ENCODE assay signal across 25 cellular contexts in the genomic region with DNA sequence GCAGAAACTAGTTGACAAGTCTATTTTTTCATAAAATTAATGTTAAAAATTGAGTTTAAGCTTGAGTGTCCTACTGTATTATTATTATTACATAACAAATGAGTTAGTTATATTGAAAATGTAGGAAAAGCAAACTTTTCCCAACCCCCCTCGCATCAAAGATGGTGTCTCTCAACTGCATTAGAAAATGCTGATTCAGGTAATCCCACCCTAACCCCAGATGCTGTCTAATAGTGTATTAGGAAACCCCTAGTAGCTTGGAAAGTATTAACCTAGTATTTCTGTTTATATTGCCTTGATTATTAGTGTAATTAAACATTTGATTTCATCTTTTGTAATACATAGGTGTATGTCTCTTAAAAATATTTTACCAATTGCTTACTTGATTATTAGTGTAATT.
A peak's percentile ranks its signal among the peaks of the same experiment; 100 is the strongest.
DNase-seq lines count a peak whose midpoint lies in the region; ATAC-seq, FAIRE-seq and TF ChIP-seq lines count a peak whose summit lies in the region.
"Had no signal": no experiment of that assay in that cellular context is flagged by ENCODE, and none has a peak within 500 bp of the region (broad histone marks: within the 10 kb centered on the region; RNA-seq: fewer than 3 reads in every experiment).

No MANE protein-coding gene starts in this region.

- H3K79me2 ChIP-seq in HepG2 (ENCODE audit: insufficient read depth, low read length) (no peaks in the 10 kb centered on the region), Karpas-422 (ENCODE audit: low read length) (no peaks in the 10 kb centered on the region), H1 (ENCODE audit: control insufficient read depth in 1 of 2, insufficient read depth in 2 of 2, low read length in 2 of 2) (no peaks in the 10 kb centered on the region)

- no peak overlapping the region for H2BK120ac ChIP-seq in H1 (replicated peaks; ENCODE audit: low read depth, low read length)

- TF ChIP-seq RAD21 in HepG2 (CRISPR knock-in tag; IDR thresholded peaks at IDR 0.05) (no peak), H1 (IDR thresholded peaks at IDR 0.05 in 1 of 2, conservative IDR thresholded peaks at IDR 0.05 in 1 of 2; ENCODE audit: low read depth in 2 of 2, low read length in 2 of 2) (no peak)

- TF ChIP-seq CTCF in HepG2 (CRISPR knock-in tag; IDR thresholded peaks at IDR 0.05): no peak
- TF ChIP-seq CTCF in right lobe of liver (IDR thresholded peaks at IDR 0.05): no peak
- no peak for TF ChIP-seq CTCF in H1 (IDR thresholded peaks at IDR 0.05; ENCODE audit: control extremely low read depth in 1 of 3, insufficient read depth in 1 of 3, low read depth in 1 of 3, low read length in 3 of 3)

- H3K27ac ChIP-seq in HepG2 (ENCODE audit: extremely low read length, insufficient read depth, low read length): no peak overlapping the region
- no peak overlapping the region for H3K27ac ChIP-seq in right lobe of liver
- peak overlapping the region; percentile 83; the same call in 1 of the 2 replicates for H3K27ac ChIP-seq in Karpas-422 (ENCODE audit: low read length)
- H3K27ac ChIP-seq in H1 (ENCODE audit: low read depth, low read length): no peak overlapping the region
- H3K27ac ChIP-seq: 22Rv1, BLaER1 had no signal

- TF ChIP-seq POLR2A in HepG2 (IDR thresholded peaks at IDR 0.05; ENCODE audit: insufficient read depth in 1 of 2, low read depth in 2 of 2, low read length in 2 of 2): no peak
- no peak for TF ChIP-seq POLR2A in right lobe of liver (IDR thresholded peaks at IDR 0.05)
- TF ChIP-seq POLR2A in H1 (IDR thresholded peaks at IDR 0.05; ENCODE audit: control extremely low read depth in 1 of 2, low read depth in 2 of 2, low read length in 2 of 2): no peak

- no peak overlapping the region for H4K5ac ChIP-seq in H1 (ENCODE audit: insufficient read length, low read depth, low read length)

- BruUV-seq in HepG2 (replicated peaks; lab: Mats Ljungman, UMichigan): no TSS peak

- TF ChIP-seq EP300 in HepG2 (IDR thresholded peaks at IDR 0.05; ENCODE audit: low read depth in 2 of 2, low read length in 2 of 2): no peak
- no peak for TF ChIP-seq EP300 in HepG2 (CRISPR knock-in tag; IDR thresholded peaks at IDR 0.05; ENCODE audit: borderline replicate concordance)
- TF ChIP-seq EP300 in H1 (IDR thresholded peaks at IDR 0.05; ENCODE audit: borderline replicate concordance in 1 of 2, low read depth in 2 of 2, low read length in 2 of 2): no peak

- no peak overlapping the region for H3K4me2 ChIP-seq in HepG2 (ENCODE audit: low read depth, low read length)
- peak overlapping the region; percentile 9 for H3K4me2 ChIP-seq in Karpas-422 (ENCODE audit: low read depth, low read length, poor library complexity, severe bottlenecking)
- H3K4me2 ChIP-seq in H1 (ENCODE audit: insufficient read depth in 1 of 2, low read depth in 2 of 2, low read length in 2 of 2): no peak overlapping the region
- H3K4me2 ChIP-seq: BLaER1 had no signal

- H3K79me1 ChIP-seq in H1 (ENCODE audit: low read depth, low read length): no peaks in the 10 kb centered on the region

- H3K4me1 ChIP-seq in HepG2 (ENCODE audit: insufficient read depth, low read length): no peaks in the 10 kb centered on the region
- H3K4me1 ChIP-seq in right lobe of liver: no peaks in the 10 kb centered on the region
- H3K4me1 ChIP-seq in Karpas-422 (ENCODE audit: low read length): peaks cover 22% of the 10 kb centered on the region
- no peaks in the 10 kb centered on the region for H3K4me1 ChIP-seq in H1 (replicated peaks in 1 of 4; ENCODE audit: control insufficient read depth in 3 of 4, insufficient read depth in 4 of 4, low read length in 3 of 4)
- H3K4me1 ChIP-seq: BE2C had no signal

- POLR2A ChIA-PET in HepG2 (lab: Yijun Ruan, JAX) (no interaction called here), H1 (lab: Charles Lee; ENCODE audit: partially characterized antibody) (no interaction called here)

- H3K23me2 ChIP-seq in H1 (ENCODE audit: low read depth, low read length): no peaks in the 10 kb centered on the region

- no peak overlapping the region for H2BK5ac ChIP-seq in H1 (ENCODE audit: low read depth, low read length)

- no peak for FAIRE-seq in HepG2 (lab: Jason Lieb, UNC)
- FAIRE-seq in H1 (lab: Jason Lieb, UNC): no peak
- FAIRE-seq: GM12878, GM12892, GM18507 had no signal

- H3K14ac ChIP-seq in H1 (ENCODE audit: insufficient read length): no peak overlapping the region

- in situ Hi-C loops in HepG2 (cut with HindIII; ENCODE audit: extremely low pct_ligation_motif_present, low pct_unique_long_range_greater_than_20kb): no loop called here

- H2BK12ac ChIP-seq in H1 (ENCODE audit: low read depth, low read length): no peak overlapping the region

- H3K23ac ChIP-seq in H1 (ENCODE audit: insufficient read length): no peak overlapping the region

- no peak overlapping the region for H4K91ac ChIP-seq in H1 (replicated peaks; ENCODE audit: insufficient read length, low read length)

- H3K9ac ChIP-seq in HepG2 (ENCODE audit: insufficient read depth, low read depth, low read length) (no peak overlapping the region), Karpas-422 (ENCODE audit: low read length) (no peak overlapping the region), H1 (replicated peaks in 1 of 4; ENCODE audit: extremely low read depth in 1 of 4, low read depth in 3 of 4, low read length in 3 of 4) (no peak overlapping the region)
- H3K9ac ChIP-seq: BLaER1 had no signal

- no peaks in the 10 kb centered on the region for H3K9me2 ChIP-seq in Karpas-422 (replicated peaks; ENCODE audit: insufficient read depth, low read length)

- H3K36me3 ChIP-seq in HepG2 (replicated peaks in 1 of 2; ENCODE audit: control insufficient read depth in 1 of 2, insufficient read depth in 2 of 2, low read length in 2 of 2): no peaks in the 10 kb centered on the region
- no peaks in the 10 kb centered on the region for H3K36me3 ChIP-seq in right lobe of liver
- H3K36me3 ChIP-seq in Karpas-422 (ENCODE audit: insufficient read depth, low read length): no peaks in the 10 kb centered on the region
- no peaks in the 10 kb centered on the region for H3K36me3 ChIP-seq in H1 (ENCODE audit: control insufficient read depth in 2 of 4, insufficient read depth in 4 of 4, low read length in 3 of 4)
- H3K36me3 ChIP-seq: BE2C, BLaER1 had no signal

- H3K18ac ChIP-seq in H1 (ENCODE audit: extremely low read depth, low read length): no peak overlapping the region

- H3K4ac ChIP-seq in H1 (replicated peaks; ENCODE audit: insufficient read length, low read depth, low read length): no peak overlapping the region

- no peak overlapping the region for H2AK5ac ChIP-seq in H1 (ENCODE audit: low read depth, low read length)

- no peaks in the 10 kb centered on the region for H4K20me1 ChIP-seq in HepG2 (ENCODE audit: insufficient read depth, low read length)
- no peaks in the 10 kb centered on the region for H4K20me1 ChIP-seq in Karpas-422 (ENCODE audit: insufficient read depth, low read depth, low read length)
- H4K20me1 ChIP-seq in H1 (replicated peaks in 1 of 2; ENCODE audit: control insufficient read depth in 1 of 2, insufficient read depth in 2 of 2, low read length in 2 of 2): no peaks in the 10 kb centered on the region
- H4K20me1 ChIP-seq: BLaER1 had no signal

- H3K27me3 ChIP-seq in HepG2 (ENCODE audit: control insufficient read depth in 1 of 2, insufficient read depth in 2 of 2, low read length in 2 of 2): no peaks in the 10 kb centered on the region
- H3K27me3 ChIP-seq in right lobe of liver: no peaks in the 10 kb centered on the region
- H3K27me3 ChIP-seq in Karpas-422 (ENCODE audit: low read length): no peaks in the 10 kb centered on the region
- H3K27me3 ChIP-seq in H1 (replicated peaks in 1 of 4; ENCODE audit: control insufficient read depth in 3 of 4, extremely low read depth in 1 of 4, insufficient read depth in 3 of 4, low read length in 3 of 4): no peaks in the 10 kb centered on the region
- H3K27me3 ChIP-seq: BE2C, BLaER1 had no signal

- intact Hi-C loops in HepG2 (cut with micrococcal nuclease; ENCODE audit: unreplicated experiment): no loop called here
- intact Hi-C loops in right lobe of liver (cut with DNase I): no loop called here
- intact Hi-C loops in sciatic nerve (cut with DNase I): no loop called here

- H3K56ac ChIP-seq in H1 (replicated peaks; ENCODE audit: insufficient read length, low read depth, low read length): no peak overlapping the region

- H2BK20ac ChIP-seq in H1 (ENCODE audit: low read length): no peak overlapping the region

- H4K8ac ChIP-seq in H1 (ENCODE audit: extremely low read depth, insufficient read depth, low read length): no peak overlapping the region

- no peak overlapping the region for H3K4me3 ChIP-seq in HepG2 (replicated peaks in 1 of 3; ENCODE audit: insufficient read depth in 1 of 3, low read depth in 2 of 3, low read length in 3 of 3)
- no peak overlapping the region for H3K4me3 ChIP-seq in right lobe of liver
- no peak overlapping the region for H3K4me3 ChIP-seq in Karpas-422 (ENCODE audit: low read length)
- H3K4me3 ChIP-seq in H1 (ENCODE audit: extremely low read depth in 1 of 4, insufficient read depth in 2 of 4, low read depth in 3 of 4, low read length in 4 of 4): no peak overlapping the region
- H3K4me3 ChIP-seq: BLaER1, GM12878 had no signal

- no peak overlapping the region for H2AFZ ChIP-seq in HepG2 (ENCODE audit: low read length)
- H2AFZ ChIP-seq in Karpas-422 (ENCODE audit: low read length): 0 out of 2 replicates have a peak overlapping the region, but pooled peaks have one; percentile 14
- H2AFZ ChIP-seq in H1 (ENCODE audit: low read length): no peak overlapping the region

- WGBS in HepG2 (ENCODE audit: low lambda C conversion rate): 0% methylated on average over 1 of the region's 1 CpG
- WGBS in right lobe of liver (ENCODE audit: insufficient coverage, low coverage, low lambda C conversion rate, missing lambda C conversion rate): 44% methylated on average over 1 of the region's 1 CpG
- WGBS in H1 (ENCODE audit: extremely low coverage in 1 of 2, insufficient coverage in 1 of 2, insufficient read length in 1 of 2, insufficient replicate concordance in 2 of 2, low coverage in 1 of 2, low lambda C conversion rate in 2 of 2, missing lambda C conversion rate in 1 of 2), 2 experiments: 58% methylated on average over 1 of the region's 1 CpG; no CpG with 5 or more reads in 1 of the 2 experiments

- no peak overlapping the region for H2BK15ac ChIP-seq in H1 (ENCODE audit: low read length)

- DNase-seq in HepG2 (ENCODE audit: low spot score) (no peak), right lobe of liver (no peak), Karpas-422 (no peak), H1 (ENCODE audit: low read depth in 1 of 2, low spot score in 2 of 2) (no peak), sciatic nerve (ENCODE audit: low spot score) (no peak), NOMO-1 (lab: John Stamatoyannopoulos, UW; ENCODE audit: unreplicated experiment in 2 of 2) (no peak)
- DNase-seq: ACHN; BE2C; C1 segment of cervical spinal cord; CD4-positive, alpha-beta memory T cell; CD4-positive, CD25-positive, alpha-beta regulatory T cell; CD8-positive, alpha-beta memory T cell; COR-L47; DMS 273 treated with DMSO at 0.1 percent for 48 hours; DMS153; DMS53; DMS79; DND-41; EL; GDM1 had no signal

- H3K9me3 ChIP-seq in HepG2 (ENCODE audit: low read length): peaks cover 67% of the 10 kb centered on the region
- H3K9me3 ChIP-seq in right lobe of liver: no peaks in the 10 kb centered on the region
- H3K9me3 ChIP-seq in Karpas-422 (ENCODE audit: low read length): peaks cover 8% of the 10 kb centered on the region; the same call in 1 of the 2 replicates
- H3K9me3 ChIP-seq in H1 (ENCODE audit: insufficient read depth in 2 of 2, low read depth in 1 of 2, low read length in 1 of 2): peaks cover 6 to 10% of the 10 kb centered on the region in 2 experiments; a peak in 3 of 4 replicates
- H3K9me3 ChIP-seq: BE2C, BLaER1 had no signal

- ATAC-seq in HepG2: no peak
- no peak for ATAC-seq in right lobe of liver
- ATAC-seq in sciatic nerve: no peak
- ATAC-seq: GM12878 had no signal

- CTCF ChIA-PET in HepG2 (lab: Yijun Ruan, JAX; ENCODE audit: low intra/inter-chr PET ratio, low total read pairs) (no interaction called here), H1 (lab: Charles Lee; ENCODE audit: partially characterized antibody) (no interaction called here)

Comparison
In these comparisons a context has a peak if more than half of its experiments do, and no peak if none do; other contexts are left out.
1. Of the 41 proteins assayed by ChIP-seq in both HepG2 and H1: peak only in HepG2: none; only in H1: none; in both: MAFK; in neither: 40.